Comparison of ENCODE assay signal across 1 cellular context in genomic region chr12:124921200-124922008, GRCh38.
TF ChIP-seq lines count a peak whose summit lies in the region.

No MANE protein-coding gene starts in this region.

TF ChIP-seq in HepG2, 621 proteins besides CTCF, POLR2A, EP300 and RAD21 (continued from another document and continues in another):
- TF ChIP-seq ARID4A (CRISPR knock-in tag; IDR thresholded peaks at IDR 0.05; ENCODE audit: borderline replicate concordance) = peak; percentile 39; the same call in 1 of the 2 replicates
- no peak for TF ChIP-seq JUND (CRISPR knock-in tag; IDR thresholded peaks at IDR 0.05)
- no peak for TF ChIP-seq ELF4 (CRISPR knock-in tag; IDR thresholded peaks at IDR 0.05; ENCODE audit: borderline replicate concordance)
- peak; percentile 50; the same call in 1 of the 2 replicates for TF ChIP-seq ZNF331 (CRISPR knock-in tag; IDR thresholded peaks at IDR 0.05)
- TF ChIP-seq HMGXB3 (CRISPR knock-in tag; IDR thresholded peaks at IDR 0.05; ENCODE audit: borderline replicate concordance) = peak; percentile 18; the same call in 1 of the 2 replicates
- 0 out of 2 replicates have a peak, but pooled peaks have one; percentile 68 for TF ChIP-seq ZNF230 (CRISPR knock-in tag; IDR thresholded peaks at IDR 0.05)
- TF ChIP-seq HNF1B (CRISPR knock-in tag; IDR thresholded peaks at IDR 0.05) = peak; percentile 71
- peak; percentile 62 for TF ChIP-seq TFDP2 (CRISPR knock-in tag; IDR thresholded peaks at IDR 0.05)
- no peak for TF ChIP-seq RBM39 (IDR thresholded peaks at IDR 0.05; ENCODE audit: low read depth, low read length, poor library complexity, severe bottlenecking)
- TF ChIP-seq ZNF652 (CRISPR knock-in tag; IDR thresholded peaks at IDR 0.05; ENCODE audit: borderline replicate concordance, low read depth) = no peak
- TF ChIP-seq ZNF318 (CRISPR knock-in tag; IDR thresholded peaks at IDR 0.05) = no peak
- no peak for TF ChIP-seq SP4 (CRISPR knock-in tag; IDR thresholded peaks at IDR 0.05)
- TF ChIP-seq HDAC1 (CRISPR knock-in tag; IDR thresholded peaks at IDR 0.05) = peak; percentile 39; the same call in 1 of the 2 replicates
- TF ChIP-seq CHD4 (IDR thresholded peaks at IDR 0.05; ENCODE audit: borderline replicate concordance, low read length) = 0 out of 2 replicates have a peak, but pooled peaks have one; percentile 23
- no peak for TF ChIP-seq ZNF572 (CRISPR knock-in tag; IDR thresholded peaks at IDR 0.05)
- no peak for TF ChIP-seq ZNF160 (CRISPR knock-in tag; IDR thresholded peaks at IDR 0.05)
- TF ChIP-seq ERF (CRISPR knock-in tag; IDR thresholded peaks at IDR 0.05) = 0 out of 2 replicates have a peak, but pooled peaks have one; percentile 31
- TF ChIP-seq ZNF644 (CRISPR knock-in tag; IDR thresholded peaks at IDR 0.05; ENCODE audit: low read depth) = 0 out of 2 replicates have a peak, but pooled peaks have one; percentile 58
- no peak for TF ChIP-seq JARID2 (CRISPR knock-in tag; IDR thresholded peaks at IDR 0.05; ENCODE audit: insufficient replicate concordance)
- TF ChIP-seq TOE1 (CRISPR knock-in tag; IDR thresholded peaks at IDR 0.05) = no peak
- no peak for TF ChIP-seq BCLAF1 (IDR thresholded peaks at IDR 0.05)
- TF ChIP-seq FOXM1 (CRISPR knock-in tag; IDR thresholded peaks at IDR 0.05) = no peak
- no peak for TF ChIP-seq ZSCAN20 (CRISPR knock-in tag; IDR thresholded peaks at IDR 0.05; ENCODE audit: borderline replicate concordance)
- peak; percentile 40; the same call in 1 of the 2 replicates for TF ChIP-seq ZNF431 (CRISPR knock-in tag; IDR thresholded peaks at IDR 0.05; ENCODE audit: borderline replicate concordance, low read depth)
- no peak for TF ChIP-seq AGO2 (optimal IDR thresholded peaks at IDR 0.05; ENCODE audit: low read depth, low read length)
- peak; percentile 27; the same call in 1 of the 2 replicates for TF ChIP-seq SAFB2 (CRISPR knock-in tag; IDR thresholded peaks at IDR 0.05; ENCODE audit: borderline replicate concordance, low read depth)
- TF ChIP-seq ZBTB42 (CRISPR knock-in tag; IDR thresholded peaks at IDR 0.05) = peak; percentile 35; the same call in 1 of the 2 replicates
- peak; percentile 52; the same call in 1 of the 2 replicates for TF ChIP-seq ZNF317 (CRISPR knock-in tag; IDR thresholded peaks at IDR 0.05)
- 0 out of 2 replicates have a peak, but pooled peaks have one; percentile 54 for TF ChIP-seq RFXAP (CRISPR knock-in tag; IDR thresholded peaks at IDR 0.05; ENCODE audit: borderline replicate concordance)
- TF ChIP-seq SMAD1 (CRISPR knock-in tag; IDR thresholded peaks at IDR 0.05; ENCODE audit: borderline replicate concordance, low read depth) = no peak
- TF ChIP-seq ZFP36L1 (CRISPR knock-in tag; IDR thresholded peaks at IDR 0.05) = no peak
- 0 out of 2 replicates have a peak, but pooled peaks have one; percentile 33 for TF ChIP-seq RXRA (CRISPR knock-in tag; IDR thresholded peaks at IDR 0.05)
